10 cellular contexts compared by ENCODE assay signal in genomic region chr16:57529324-57530103, GRCh38. TPM values are rescaled to one million over a fixed set of nuclear protein-coding genes. Genes with fewer than 3 reads are reported as not detected.
DNase-seq lines count a peak whose midpoint lies in the region; ATAC-seq and TF ChIP-seq lines count a peak whose summit lies in the region.
"Had no signal": no experiment of that assay in that cellular context is flagged by ENCODE, and none has a peak within 500 bp of the region (broad histone marks: within the 10 kb centered on the region; RNA-seq: fewer than 3 reads in every experiment).

No MANE protein-coding gene starts in this region.

- no peaks in the 10 kb centered on the region for H3K36me3 Mint-ChIP-seq in activated naive CD4-positive, alpha-beta T cell treated with anti-CD3 and anti-CD28 coated beads for 36 hours (ENCODE audit: low read depth)
- H3K36me3 Mint-ChIP-seq in T-cell, result peaks cover 5% of the 10 kb centered on the region
- H3K36me3 Mint-ChIP-seq in type B pancreatic cell, result no peaks in the 10 kb centered on the region

- POLR2A ChIA-PET in T-cell (lab: Charles Lee), result no interaction called here

- no peaks in the 10 kb centered on the region for H3K27me3 Mint-ChIP-seq in activated naive CD4-positive, alpha-beta T cell treated with anti-CD3 and anti-CD28 coated beads for 36 hours (ENCODE audit: low read depth)
- no peaks in the 10 kb centered on the region for H3K27me3 Mint-ChIP-seq in T-cell
- H3K27me3 Mint-ChIP-seq in type B pancreatic cell, result peaks cover 38% of the 10 kb centered on the region

- peak overlapping the region; percentile 72 for H3K4me3 Mint-ChIP-seq in activated naive CD4-positive, alpha-beta T cell treated with anti-CD3 and anti-CD28 coated beads for 36 hours
- peak overlapping the region; percentile 54 to 85 (median 67) for H3K4me3 Mint-ChIP-seq in T-cell
- H3K4me3 Mint-ChIP-seq in type B pancreatic cell, result peak overlapping the region; percentile 77

- CTCF ChIA-PET in activated naive CD4-positive, alpha-beta T cell treated with anti-CD3 and anti-CD28 coated beads for 36 hours (lab: Charles Lee), result interaction anchor here (0.6 to 1.8 kb wide), 2 partner anchors 10 to 53 kb away, joined by 3 to 8 read pairs; no protein-coding TSS in a partner anchor
- CTCF ChIA-PET in T-cell (lab: Charles Lee), result interaction anchor here in 1 of 2 donors (0.6 to 1.4 kb wide), 2 partner anchors 9 to 122 kb away, joined by 7 to 9 read pairs; no protein-coding TSS in a partner anchor

- intact Hi-C loops in activated naive CD4-positive, alpha-beta T cell treated with anti-CD3 and anti-CD28 coated beads for 36 hours (cut with micrococcal nuclease), result loop anchor here (10.0 kb wide), 4 partner anchors 405 to 595 kb away; partner anchors contain the start of genes CFAP20 and HERPUD1

- DNase-seq in activated naive CD4-positive, alpha-beta T cell treated with anti-CD3 and anti-CD28 coated beads for 36 hours, result no peak
- DNase-seq in activated naive CD4-positive, alpha-beta T cell treated with Interleukin-2 at 50 U/mL for 16 hours, result no peak
- DNase-seq in T-cell (no peak), left lobe of liver (ENCODE audit: low spot score) (peak; percentile 6), type B pancreatic cell (ENCODE audit: extremely low spot score, unreplicated experiment) (no peak), NK-92 (lab: John Stamatoyannopoulos, UW; ENCODE audit: unreplicated experiment) (no peak)
- no peak for DNase-seq in central memory CD4-positive, alpha-beta T cell
- DNase-seq: NCI-H1930 had no signal

- H3K9me3 Mint-ChIP-seq in activated naive CD4-positive, alpha-beta T cell treated with anti-CD3 and anti-CD28 coated beads for 36 hours, result no peaks in the 10 kb centered on the region
- H3K9me3 Mint-ChIP-seq in T-cell, result no peaks in the 10 kb centered on the region
- no peaks in the 10 kb centered on the region for H3K9me3 Mint-ChIP-seq in type B pancreatic cell

- peak in 2 of 4 experiments; percentile 1 to 2 for ATAC-seq in T-cell (replicated peaks in 1 of 4)
- ATAC-seq in left lobe of liver, result no peak
- ATAC-seq in HG02623 (IDR thresholded peaks at IDR 0.05; ENCODE audit: unreplicated experiment), result no peak

- peak overlapping the region; percentile 95 for H3K27ac Mint-ChIP-seq in activated naive CD4-positive, alpha-beta T cell treated with anti-CD3 and anti-CD28 coated beads for 36 hours
- H3K27ac Mint-ChIP-seq in T-cell, result peak overlapping the region; percentile 98 to 99
- peak overlapping the region; percentile 5 for H3K27ac Mint-ChIP-seq in type B pancreatic cell

- peaks cover 50% of the 10 kb centered on the region for H3K4me1 Mint-ChIP-seq in activated naive CD4-positive, alpha-beta T cell treated with anti-CD3 and anti-CD28 coated beads for 36 hours (ENCODE audit: low read depth)
- H3K4me1 Mint-ChIP-seq in T-cell, result peaks cover 52 to 55% (median 53%) of the 10 kb centered on the region in 3 donors
- H3K4me1 Mint-ChIP-seq in type B pancreatic cell (ENCODE audit: unreplicated experiment), result peaks cover 40% of the 10 kb centered on the region

- no peak for TF ChIP-seq CTCF in type B pancreatic cell (conservative IDR thresholded peaks at IDR 0.05)

RNA-seq across cellular contexts. Expression of gene CCDC102A, which starts 6.9 kb away (rescaled TPM):
- 1 to 10 TPM; 7.1 to 7.7 TPM for total RNA-seq in activated naive CD4-positive, alpha-beta T cell treated with anti-CD3 and anti-CD28 coated beads for 36 hours
- 10 to 100 TPM in 1 of 5 donors, 1 to 10 TPM in 4; 6.1 to 11.2 (median 6.6) TPM for total RNA-seq in T-cell
- total RNA-seq in left lobe of liver, result 0.83 TPM
- total RNA-seq in type B pancreatic cell (ENCODE audit: low replicate concordance), result 6.9 and 14.4 TPM in 2 replicates

RNA-seq across cellular contexts. Expression of gene ADGRG5, which starts 12.9 kb away (rescaled TPM):
- total RNA-seq in activated naive CD4-positive, alpha-beta T cell treated with anti-CD3 and anti-CD28 coated beads for 36 hours, result 1 to 10 TPM; 1.0 to 1.2 TPM
- 10 to 100 TPM in 1 of 5 donors, 1 to 10 TPM in 4; 1.5 to 10.2 (median 5.9) TPM for total RNA-seq in T-cell
- total RNA-seq in left lobe of liver, result 0.10 TPM
- total RNA-seq in type B pancreatic cell (ENCODE audit: low replicate concordance), result 0.82 and 1.7 TPM in 2 replicates
- total RNA-seq: myocyte had no signal

RNA-seq across cellular contexts. Expression of gene DOK4, which starts 43.2 kb away (rescaled TPM):
- total RNA-seq in activated naive CD4-positive, alpha-beta T cell treated with anti-CD3 and anti-CD28 coated beads for 36 hours, result 1 to 10 TPM; 5.0 to 6.2 TPM
- total RNA-seq in T-cell, result 1 to 10 TPM; 2.2 to 4.1 (median 3.1) TPM
- total RNA-seq in left lobe of liver, result 43.9 TPM
- total RNA-seq in type B pancreatic cell (ENCODE audit: low replicate concordance), result 33.3 and 72.0 TPM in 2 replicates

Comparison
In these comparisons a context has a peak if more than half of its experiments do, and no peak if none do; other contexts are left out.
1. H3K27ac Mint-ChIP-seq: peak in every context shown above with its lines; median percentile 98 in T-cell; 95 in activated naive CD4-positive, alpha-beta T cell treated with anti-CD3 and anti-CD28 coated beads for 36 hours; 5 in type B pancreatic cell.